1 cellular context compared by ENCODE assay signal in the genomic region with DNA sequence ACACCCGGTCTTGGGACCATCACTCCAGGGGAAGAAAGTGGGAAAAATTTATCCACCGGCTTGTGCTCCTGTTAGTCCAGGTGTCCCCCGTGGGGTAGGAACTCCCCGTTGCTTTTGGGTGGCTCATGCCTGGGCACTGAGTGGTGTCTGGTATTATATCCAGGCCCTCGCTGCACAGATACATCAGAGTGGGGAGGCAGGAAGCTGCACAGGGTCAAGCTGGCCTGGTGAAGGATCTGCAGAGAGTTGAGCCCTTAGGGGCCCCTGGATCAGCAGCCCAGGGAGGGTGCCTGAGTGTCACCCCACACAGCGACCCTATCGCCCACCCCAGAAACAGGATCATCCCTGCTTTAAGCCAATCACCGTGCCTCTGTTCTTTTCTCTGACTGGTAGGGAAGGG.
TF ChIP-seq lines count a peak whose summit lies in the region.

No MANE protein-coding gene starts in this region.

TF ChIP-seq in HEK293T, 16 proteins besides CTCF, POLR2A, EP300 and RAD21:
- no peak for TF ChIP-seq ELF4 (IDR thresholded peaks at IDR 0.05)
- TF ChIP-seq, protein P1, sequence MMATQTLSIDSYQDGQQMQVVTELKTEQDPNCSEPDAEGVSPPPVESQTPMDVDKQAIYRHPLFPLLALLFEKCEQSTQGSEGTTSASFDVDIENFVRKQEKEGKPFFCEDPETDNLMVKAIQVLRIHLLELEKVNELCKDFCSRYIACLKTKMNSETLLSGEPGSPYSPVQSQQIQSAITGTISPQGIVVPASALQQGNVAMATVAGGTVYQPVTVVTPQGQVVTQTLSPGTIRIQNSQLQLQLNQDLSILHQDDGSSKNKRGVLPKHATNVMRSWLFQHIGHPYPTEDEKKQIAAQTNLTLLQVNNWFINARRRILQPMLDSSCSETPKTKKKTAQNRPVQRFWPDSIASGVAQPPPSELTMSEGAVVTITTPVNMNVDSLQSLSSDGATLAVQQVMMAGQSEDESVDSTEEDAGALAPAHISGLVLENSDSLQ (IDR thresholded peaks at IDR 0.05), result no peak
- no peak for TF ChIP-seq TARDBP (IDR thresholded peaks at IDR 0.05)
- no peak for TF ChIP-seq FOXA1 (IDR thresholded peaks at IDR 0.05)
- TF ChIP-seq LEF1 (IDR thresholded peaks at IDR 0.05; ENCODE audit: borderline replicate concordance), result no peak
- TF ChIP-seq CTBP1 (IDR thresholded peaks at IDR 0.05; ENCODE audit: borderline replicate concordance), result no peak
- TF ChIP-seq SUZ12 (IDR thresholded peaks at IDR 0.05), result no peak
- no peak for TF ChIP-seq SP1 (IDR thresholded peaks at IDR 0.05)
